ENCODE assay signal across 1 cellular context in the genomic region with DNA sequence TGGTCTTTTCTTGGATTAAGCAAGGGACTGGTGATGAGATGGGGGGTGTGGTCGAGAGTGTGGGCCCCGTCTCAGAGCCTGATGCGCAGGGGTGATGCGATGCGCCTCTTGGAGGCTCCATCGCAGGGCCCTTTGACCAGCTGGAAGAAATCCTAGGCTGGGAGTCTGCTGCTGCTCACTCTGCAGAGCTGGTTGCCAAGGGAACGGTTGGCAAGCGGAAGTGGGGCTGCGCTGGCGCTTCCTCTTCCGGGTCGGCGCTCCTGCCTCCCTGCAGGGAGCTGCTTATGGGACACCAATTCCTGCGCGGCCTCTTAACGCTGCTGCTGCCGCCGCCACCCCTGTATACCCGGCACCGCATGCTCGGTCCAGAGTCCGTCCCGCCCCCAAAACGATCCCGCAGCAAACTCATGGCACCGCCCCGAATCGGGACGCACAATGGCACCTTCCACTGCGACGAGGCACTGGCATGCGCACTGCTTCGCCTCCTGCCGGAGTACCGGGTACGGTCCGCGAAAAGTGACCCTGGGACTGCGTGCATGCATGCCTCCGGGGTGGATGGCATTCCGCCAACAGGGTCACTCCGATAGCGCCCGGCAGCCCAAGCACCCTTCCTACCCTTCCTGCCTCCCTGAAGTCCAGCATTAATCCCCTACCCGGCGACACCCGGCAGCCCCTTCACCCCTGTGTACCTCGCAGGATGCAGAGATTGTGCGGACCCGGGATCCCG.
A peak's percentile ranks its signal among the peaks of the same experiment; 100 is the strongest.
TF ChIP-seq lines count a peak whose summit lies in the region.

A gene with protein sequence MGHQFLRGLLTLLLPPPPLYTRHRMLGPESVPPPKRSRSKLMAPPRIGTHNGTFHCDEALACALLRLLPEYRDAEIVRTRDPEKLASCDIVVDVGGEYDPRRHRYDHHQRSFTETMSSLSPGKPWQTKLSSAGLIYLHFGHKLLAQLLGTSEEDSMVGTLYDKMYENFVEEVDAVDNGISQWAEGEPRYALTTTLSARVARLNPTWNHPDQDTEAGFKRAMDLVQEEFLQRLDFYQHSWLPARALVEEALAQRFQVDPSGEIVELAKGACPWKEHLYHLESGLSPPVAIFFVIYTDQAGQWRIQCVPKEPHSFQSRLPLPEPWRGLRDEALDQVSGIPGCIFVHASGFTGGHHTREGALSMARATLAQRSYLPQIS (plus strand): TSS at position 242 of the 727 bp plus-strand sequence. CDS start 43 bp downstream, at position 285.

TF ChIP-seq in HepG2, 621 proteins besides CTCF, POLR2A, EP300 and RAD21 (continued from another document and continues in another):
- TF ChIP-seq, protein P1, sequence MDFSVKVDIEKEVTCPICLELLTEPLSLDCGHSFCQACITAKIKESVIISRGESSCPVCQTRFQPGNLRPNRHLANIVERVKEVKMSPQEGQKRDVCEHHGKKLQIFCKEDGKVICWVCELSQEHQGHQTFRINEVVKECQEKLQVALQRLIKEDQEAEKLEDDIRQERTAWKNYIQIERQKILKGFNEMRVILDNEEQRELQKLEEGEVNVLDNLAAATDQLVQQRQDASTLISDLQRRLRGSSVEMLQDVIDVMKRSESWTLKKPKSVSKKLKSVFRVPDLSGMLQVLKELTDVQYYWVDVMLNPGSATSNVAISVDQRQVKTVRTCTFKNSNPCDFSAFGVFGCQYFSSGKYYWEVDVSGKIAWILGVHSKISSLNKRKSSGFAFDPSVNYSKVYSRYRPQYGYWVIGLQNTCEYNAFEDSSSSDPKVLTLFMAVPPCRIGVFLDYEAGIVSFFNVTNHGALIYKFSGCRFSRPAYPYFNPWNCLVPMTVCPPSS (IDR thresholded peaks at IDR 0.05), result no peak
- TF ChIP-seq, protein P2, sequence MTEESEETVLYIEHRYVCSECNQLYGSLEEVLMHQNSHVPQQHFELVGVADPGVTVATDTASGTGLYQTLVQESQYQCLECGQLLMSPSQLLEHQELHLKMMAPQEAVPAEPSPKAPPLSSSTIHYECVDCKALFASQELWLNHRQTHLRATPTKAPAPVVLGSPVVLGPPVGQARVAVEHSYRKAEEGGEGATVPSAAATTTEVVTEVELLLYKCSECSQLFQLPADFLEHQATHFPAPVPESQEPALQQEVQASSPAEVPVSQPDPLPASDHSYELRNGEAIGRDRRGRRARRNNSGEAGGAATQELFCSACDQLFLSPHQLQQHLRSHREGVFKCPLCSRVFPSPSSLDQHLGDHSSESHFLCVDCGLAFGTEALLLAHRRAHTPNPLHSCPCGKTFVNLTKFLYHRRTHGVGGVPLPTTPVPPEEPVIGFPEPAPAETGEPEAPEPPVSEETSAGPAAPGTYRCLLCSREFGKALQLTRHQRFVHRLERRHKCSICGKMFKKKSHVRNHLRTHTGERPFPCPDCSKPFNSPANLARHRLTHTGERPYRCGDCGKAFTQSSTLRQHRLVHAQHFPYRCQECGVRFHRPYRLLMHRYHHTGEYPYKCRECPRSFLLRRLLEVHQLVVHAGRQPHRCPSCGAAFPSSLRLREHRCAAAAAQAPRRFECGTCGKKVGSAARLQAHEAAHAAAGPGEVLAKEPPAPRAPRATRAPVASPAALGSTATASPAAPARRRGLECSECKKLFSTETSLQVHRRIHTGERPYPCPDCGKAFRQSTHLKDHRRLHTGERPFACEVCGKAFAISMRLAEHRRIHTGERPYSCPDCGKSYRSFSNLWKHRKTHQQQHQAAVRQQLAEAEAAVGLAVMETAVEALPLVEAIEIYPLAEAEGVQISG (CRISPR knock-in tag; IDR thresholded peaks at IDR 0.05), result peak; percentile 99
- TF ChIP-seq, protein P3, sequence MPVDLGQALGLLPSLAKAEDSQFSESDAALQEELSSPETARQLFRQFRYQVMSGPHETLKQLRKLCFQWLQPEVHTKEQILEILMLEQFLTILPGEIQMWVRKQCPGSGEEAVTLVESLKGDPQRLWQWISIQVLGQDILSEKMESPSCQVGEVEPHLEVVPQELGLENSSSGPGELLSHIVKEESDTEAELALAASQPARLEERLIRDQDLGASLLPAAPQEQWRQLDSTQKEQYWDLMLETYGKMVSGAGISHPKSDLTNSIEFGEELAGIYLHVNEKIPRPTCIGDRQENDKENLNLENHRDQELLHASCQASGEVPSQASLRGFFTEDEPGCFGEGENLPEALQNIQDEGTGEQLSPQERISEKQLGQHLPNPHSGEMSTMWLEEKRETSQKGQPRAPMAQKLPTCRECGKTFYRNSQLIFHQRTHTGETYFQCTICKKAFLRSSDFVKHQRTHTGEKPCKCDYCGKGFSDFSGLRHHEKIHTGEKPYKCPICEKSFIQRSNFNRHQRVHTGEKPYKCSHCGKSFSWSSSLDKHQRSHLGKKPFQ (CRISPR knock-in tag; IDR thresholded peaks at IDR 0.05; ENCODE audit: insufficient replicate concordance), result peak; percentile 54
- TF ChIP-seq ZNF737 (CRISPR knock-in tag; IDR thresholded peaks at IDR 0.05; ENCODE audit: borderline replicate concordance) (no peak; the same call in 1 of the 2 replicates), RCOR2 (CRISPR knock-in tag; IDR thresholded peaks at IDR 0.05) (0 out of 2 replicates have a peak, but pooled peaks have one; percentile 20), ISX (CRISPR knock-in tag; conservative IDR thresholded peaks at IDR 0.05) (no peak), ZNF484 (CRISPR knock-in tag; IDR thresholded peaks at IDR 0.05; ENCODE audit: borderline replicate concordance, low read depth) (no peak), ZNF746 (CRISPR knock-in tag; IDR thresholded peaks at IDR 0.05) (peak; percentile 23; the same call in 1 of the 2 replicates), ZNF788 (CRISPR knock-in tag; IDR thresholded peaks at IDR 0.05; ENCODE audit: borderline replicate concordance) (peak; percentile 85; the same call in 1 of the 2 replicates), NR1H2 (CRISPR knock-in tag; IDR thresholded peaks at IDR 0.05; ENCODE audit: borderline replicate concordance, low read depth) (no peak), SUZ12 (IDR thresholded peaks at IDR 0.05; ENCODE audit: low read depth, low read length) (no peak), ZNF143 (CRISPR knock-in tag; IDR thresholded peaks at IDR 0.05) (peak; percentile 72), ELF3 (CRISPR knock-in tag; IDR thresholded peaks at IDR 0.05) (peak; percentile 94), ZNF260 (CRISPR knock-in tag; IDR thresholded peaks at IDR 0.05; ENCODE audit: borderline replicate concordance, low read depth) (no peak), ZBTB20 (CRISPR knock-in tag; IDR thresholded peaks at IDR 0.05; ENCODE audit: borderline replicate concordance, low read depth) (peak; percentile 60), RFX5 (IDR thresholded peaks at IDR 0.05; ENCODE audit: low read depth, low read length) (peak; percentile 65), ZNF816 (CRISPR knock-in tag; IDR thresholded peaks at IDR 0.05; ENCODE audit: borderline replicate concordance) (no peak; the same call in 1 of the 2 replicates), HHEX (CRISPR knock-in tag; IDR thresholded peaks at IDR 0.05) (no peak), TBL1XR1 (IDR thresholded peaks at IDR 0.05; ENCODE audit: borderline replicate concordance, low read length, partially characterized antibody) (no peak), ZNF207 (IDR thresholded peaks at IDR 0.05; ENCODE audit: borderline replicate concordance) (no peak)
- TF ChIP-seq, protein P4, sequence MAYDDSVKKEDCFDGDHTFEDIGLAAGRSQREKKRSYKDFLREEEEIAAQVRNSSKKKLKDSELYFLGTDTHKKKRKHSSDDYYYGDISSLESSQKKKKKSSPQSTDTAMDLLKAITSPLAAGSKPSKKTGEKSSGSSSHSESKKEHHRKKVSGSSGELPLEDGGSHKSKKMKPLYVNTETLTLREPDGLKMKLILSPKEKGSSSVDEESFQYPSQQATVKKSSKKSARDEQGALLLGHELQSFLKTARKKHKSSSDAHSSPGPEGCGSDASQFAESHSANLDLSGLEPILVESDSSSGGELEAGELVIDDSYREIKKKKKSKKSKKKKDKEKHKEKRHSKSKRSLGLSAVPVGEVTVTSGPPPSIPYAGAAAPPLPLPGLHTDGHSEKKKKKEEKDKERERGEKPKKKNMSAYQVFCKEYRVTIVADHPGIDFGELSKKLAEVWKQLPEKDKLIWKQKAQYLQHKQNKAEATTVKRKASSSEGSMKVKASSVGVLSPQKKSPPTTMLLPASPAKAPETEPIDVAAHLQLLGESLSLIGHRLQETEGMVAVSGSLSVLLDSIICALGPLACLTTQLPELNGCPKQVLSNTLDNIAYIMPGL (CRISPR knock-in tag; IDR thresholded peaks at IDR 0.05; ENCODE audit: borderline replicate concordance in 1 of 2, low read depth in 1 of 2), result peak; percentile 82 to 87; a peak in 3 of 4 replicates
- TF ChIP-seq, protein P5, sequence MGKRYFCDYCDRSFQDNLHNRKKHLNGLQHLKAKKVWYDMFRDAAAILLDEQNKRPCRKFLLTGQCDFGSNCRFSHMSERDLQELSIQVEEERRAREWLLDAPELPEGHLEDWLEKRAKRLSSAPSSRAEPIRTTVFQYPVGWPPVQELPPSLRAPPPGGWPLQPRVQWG (CRISPR knock-in tag; IDR thresholded peaks at IDR 0.05; ENCODE audit: borderline replicate concordance, low read depth), result no peak
- TF ChIP-seq, protein P6, sequence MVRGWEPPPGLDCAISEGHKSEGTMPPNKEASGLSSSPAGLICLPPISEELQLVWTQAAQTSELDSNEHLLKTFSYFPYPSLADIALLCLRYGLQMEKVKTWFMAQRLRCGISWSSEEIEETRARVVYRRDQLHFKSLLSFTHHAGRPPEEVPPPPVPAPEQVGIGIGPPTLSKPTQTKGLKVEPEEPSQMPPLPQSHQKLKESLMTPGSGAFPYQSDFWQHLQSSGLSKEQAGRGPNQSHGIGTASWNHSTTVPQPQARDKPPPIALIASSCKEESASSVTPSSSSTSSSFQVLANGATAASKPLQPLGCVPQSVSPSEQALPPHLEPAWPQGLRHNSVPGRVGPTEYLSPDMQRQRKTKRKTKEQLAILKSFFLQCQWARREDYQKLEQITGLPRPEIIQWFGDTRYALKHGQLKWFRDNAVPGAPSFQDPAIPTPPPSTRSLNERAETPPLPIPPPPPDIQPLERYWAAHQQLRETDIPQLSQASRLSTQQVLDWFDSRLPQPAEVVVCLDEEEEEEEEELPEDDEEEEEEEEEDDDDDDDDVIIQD (CRISPR knock-in tag; IDR thresholded peaks at IDR 0.05; ENCODE audit: low read depth), result no peak
- TF ChIP-seq, protein P7, sequence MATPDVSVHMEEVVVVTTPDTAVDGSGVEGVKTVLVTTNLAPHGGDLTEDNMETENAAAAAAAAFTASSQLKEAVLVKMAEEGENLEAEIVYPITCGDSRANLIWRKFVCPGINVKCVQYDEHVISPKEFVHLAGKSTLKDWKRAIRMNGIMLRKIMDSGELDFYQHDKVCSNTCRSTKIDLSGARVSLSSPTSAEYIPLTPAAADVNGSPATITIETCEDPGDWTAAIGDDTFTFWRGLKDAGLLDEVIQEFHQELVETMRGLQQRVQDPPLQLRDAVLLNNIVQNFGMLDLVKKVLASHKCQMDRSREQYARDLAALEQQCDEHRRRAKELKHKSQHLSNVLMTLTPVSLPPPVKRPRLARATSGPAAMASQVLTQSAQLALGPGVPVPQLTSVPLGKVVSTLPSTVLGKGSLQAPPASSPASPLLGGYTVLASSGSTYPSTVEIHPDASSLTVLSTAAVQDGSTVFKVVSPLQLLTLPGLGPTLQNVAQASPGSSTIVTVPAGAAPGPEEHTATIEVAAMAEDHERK (CRISPR knock-in tag; IDR thresholded peaks at IDR 0.05; ENCODE audit: low read depth), result no peak
- TF ChIP-seq, protein P8, sequence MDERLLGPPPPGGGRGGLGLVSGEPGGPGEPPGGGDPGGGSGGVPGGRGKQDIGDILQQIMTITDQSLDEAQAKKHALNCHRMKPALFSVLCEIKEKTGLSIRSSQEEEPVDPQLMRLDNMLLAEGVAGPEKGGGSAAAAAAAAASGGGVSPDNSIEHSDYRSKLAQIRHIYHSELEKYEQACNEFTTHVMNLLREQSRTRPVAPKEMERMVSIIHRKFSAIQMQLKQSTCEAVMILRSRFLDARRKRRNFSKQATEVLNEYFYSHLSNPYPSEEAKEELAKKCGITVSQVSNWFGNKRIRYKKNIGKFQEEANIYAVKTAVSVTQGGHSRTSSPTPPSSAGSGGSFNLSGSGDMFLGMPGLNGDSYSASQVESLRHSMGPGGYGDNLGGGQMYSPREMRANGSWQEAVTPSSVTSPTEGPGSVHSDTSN (CRISPR knock-in tag; IDR thresholded peaks at IDR 0.05), result no peak
- TF ChIP-seq, protein P9, sequence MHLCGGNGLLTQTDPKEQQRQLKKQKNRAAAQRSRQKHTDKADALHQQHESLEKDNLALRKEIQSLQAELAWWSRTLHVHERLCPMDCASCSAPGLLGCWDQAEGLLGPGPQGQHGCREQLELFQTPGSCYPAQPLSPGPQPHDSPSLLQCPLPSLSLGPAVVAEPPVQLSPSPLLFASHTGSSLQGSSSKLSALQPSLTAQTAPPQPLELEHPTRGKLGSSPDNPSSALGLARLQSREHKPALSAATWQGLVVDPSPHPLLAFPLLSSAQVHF (CRISPR knock-in tag; IDR thresholded peaks at IDR 0.05), result 0 out of 2 replicates have a peak, but pooled peaks have one; percentile 36
- TF ChIP-seq, protein P10, sequence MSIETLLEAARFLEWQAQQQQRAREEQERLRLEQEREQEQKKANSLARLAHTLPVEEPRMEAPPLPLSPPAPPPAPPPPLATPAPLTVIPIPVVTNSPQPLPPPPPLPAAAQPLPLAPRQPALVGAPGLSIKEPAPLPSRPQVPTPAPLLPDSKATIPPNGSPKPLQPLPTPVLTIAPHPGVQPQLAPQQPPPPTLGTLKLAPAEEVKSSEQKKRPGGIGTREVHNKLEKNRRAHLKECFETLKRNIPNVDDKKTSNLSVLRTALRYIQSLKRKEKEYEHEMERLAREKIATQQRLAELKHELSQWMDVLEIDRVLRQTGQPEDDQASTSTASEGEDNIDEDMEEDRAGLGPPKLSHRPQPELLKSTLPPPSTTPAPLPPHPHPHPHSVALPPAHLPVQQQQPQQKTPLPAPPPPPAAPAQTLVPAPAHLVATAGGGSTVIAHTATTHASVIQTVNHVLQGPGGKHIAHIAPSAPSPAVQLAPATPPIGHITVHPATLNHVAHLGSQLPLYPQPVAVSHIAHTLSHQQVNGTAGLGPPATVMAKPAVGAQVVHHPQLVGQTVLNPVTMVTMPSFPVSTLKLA (IDR thresholded peaks at IDR 0.05), result peak; percentile 75
- TF ChIP-seq, protein P11, sequence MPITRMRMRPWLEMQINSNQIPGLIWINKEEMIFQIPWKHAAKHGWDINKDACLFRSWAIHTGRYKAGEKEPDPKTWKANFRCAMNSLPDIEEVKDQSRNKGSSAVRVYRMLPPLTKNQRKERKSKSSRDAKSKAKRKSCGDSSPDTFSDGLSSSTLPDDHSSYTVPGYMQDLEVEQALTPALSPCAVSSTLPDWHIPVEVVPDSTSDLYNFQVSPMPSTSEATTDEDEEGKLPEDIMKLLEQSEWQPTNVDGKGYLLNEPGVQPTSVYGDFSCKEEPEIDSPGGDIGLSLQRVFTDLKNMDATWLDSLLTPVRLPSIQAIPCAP (CRISPR knock-in tag; IDR thresholded peaks at IDR 0.05; ENCODE audit: low read depth), result no peak
- TF ChIP-seq, protein P12, sequence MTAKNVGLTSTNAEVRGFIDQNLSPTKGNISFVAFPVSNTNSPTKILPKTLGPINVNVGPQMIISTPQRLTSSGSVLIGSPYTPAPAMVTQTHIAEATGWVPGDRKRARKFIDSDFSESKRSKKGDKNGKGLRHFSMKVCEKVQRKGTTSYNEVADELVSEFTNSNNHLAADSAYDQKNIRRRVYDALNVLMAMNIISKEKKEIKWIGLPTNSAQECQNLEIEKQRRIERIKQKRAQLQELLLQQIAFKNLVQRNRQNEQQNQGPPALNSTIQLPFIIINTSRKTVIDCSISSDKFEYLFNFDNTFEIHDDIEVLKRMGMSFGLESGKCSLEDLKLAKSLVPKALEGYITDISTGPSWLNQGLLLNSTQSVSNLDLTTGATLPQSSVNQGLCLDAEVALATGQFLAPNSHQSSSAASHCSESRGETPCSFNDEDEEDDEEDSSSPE (CRISPR knock-in tag; IDR thresholded peaks at IDR 0.05), result peak; percentile 71; the same call in 1 of the 2 replicates
